In the genomic region with DNA sequence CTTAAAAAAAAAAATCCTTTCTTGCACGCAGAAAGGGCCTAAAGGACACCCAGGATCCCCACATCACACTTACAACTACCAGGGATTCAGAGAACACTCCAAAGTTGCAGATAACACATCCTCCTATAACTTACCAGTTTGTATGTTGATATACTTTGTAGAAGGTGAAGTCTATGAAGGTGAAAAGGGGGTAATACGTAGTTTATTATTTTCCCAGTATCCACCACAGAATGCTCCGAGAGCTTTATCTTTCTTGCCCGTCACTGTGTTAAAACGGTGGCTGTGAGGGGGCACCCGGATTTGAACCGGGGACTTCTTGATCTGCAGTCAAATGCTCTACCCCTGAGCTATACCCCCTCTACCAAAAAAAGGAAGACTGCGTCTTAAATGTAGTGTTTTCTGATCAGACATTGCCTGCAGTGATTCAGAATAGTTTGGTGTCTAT, we compare ENCODE assay signal across 12 cellular contexts. TPM values are rescaled to one million over a fixed set of nuclear protein-coding genes. Genes with fewer than 3 reads are reported as not detected.
A peak's percentile ranks its signal among the peaks of the same experiment; 100 is the strongest.
DNase-seq lines count a peak whose midpoint lies in the region; ATAC-seq and TF ChIP-seq lines count a peak whose summit lies in the region.
"Had no signal": no experiment of that assay in that cellular context is flagged by ENCODE, and none has a peak within 500 bp of the region (broad histone marks: within the 10 kb centered on the region; RNA-seq: fewer than 3 reads in every experiment).

No MANE protein-coding gene starts in this region.

- H3K27me3 Mint-ChIP-seq in activated naive CD8-positive, alpha-beta T cell treated with anti-CD3 and anti-CD28 coated beads for 36 hours, result no peaks in the 10 kb centered on the region
- H3K27me3 Mint-ChIP-seq in stimulated activated naive CD8-positive, alpha-beta T cell treated with anti-CD3 and anti-CD28 coated beads, Interleukin-15, Interleukin-2, amounts not matched to agents 100 ng/mL and 50 ng/mL, for 24 hours, result no peaks in the 10 kb centered on the region
- H3K27me3 Mint-ChIP-seq in MCF 10A (ENCODE audit: insufficient read depth, unreplicated experiment), result no peaks in the 10 kb centered on the region

- TF ChIP-seq CTCF in mammary epithelial cell (conservative IDR thresholded peaks at IDR 0.05 in 1 of 2, IDR thresholded peaks at IDR 0.05 in 1 of 2; ENCODE audit: extremely low read depth in 1 of 2, insufficient read depth in 1 of 2, low read depth in 1 of 2, low read length in 2 of 2), result no peak
- no peak for TF ChIP-seq CTCF in breast epithelium (IDR thresholded peaks at IDR 0.05)
- no peak for TF ChIP-seq CTCF in MCF 10A (IDR thresholded peaks at IDR 0.05; ENCODE audit: unreplicated experiment)

- POLR2A ChIA-PET in MCF 10A (lab: Yijun Ruan, JAX), result interaction anchor here (0.9 to 1.0 kb wide), 2 partner anchors 8 to 71 kb away, joined by 3 to 4 read pairs; no protein-coding TSS in a partner anchor

- H3K27ac ChIP-seq in mammary epithelial cell (ENCODE audit: insufficient read depth, low read depth, low read length) (no peak overlapping the region), breast epithelium (no peak overlapping the region)

- no peaks in the 10 kb centered on the region for H3K27me3 ChIP-seq in mammary epithelial cell (ENCODE audit: insufficient read depth, low read length)
- H3K27me3 ChIP-seq in breast epithelium, result no peaks in the 10 kb centered on the region

- H3K4me2 ChIP-seq in mammary epithelial cell (ENCODE audit: insufficient read depth, low read depth, low read length), result no peak overlapping the region
- H3K4me2 ChIP-seq: smooth muscle cell had no signal

- BruUV-seq in mammary epithelial cell (replicated peaks; lab: Mats Ljungman, UMichigan), result no TSS peak
- no TSS peak for BruUV-seq in MCF 10A (replicated peaks; lab: Mats Ljungman, UMichigan)

- H3K36me3 ChIP-seq in mammary epithelial cell (ENCODE audit: insufficient read depth, low read length) (no peaks in the 10 kb centered on the region), breast epithelium (no peaks in the 10 kb centered on the region)

- H3K36me3 Mint-ChIP-seq in activated naive CD8-positive, alpha-beta T cell treated with anti-CD3 and anti-CD28 coated beads for 36 hours, result no peaks in the 10 kb centered on the region
- H3K36me3 Mint-ChIP-seq in stimulated activated naive CD8-positive, alpha-beta T cell treated with anti-CD3 and anti-CD28 coated beads, Interleukin-15, Interleukin-2, amounts not matched to agents 100 ng/mL and 50 ng/mL, for 24 hours (ENCODE audit: low read depth), result no peaks in the 10 kb centered on the region
- H3K36me3 Mint-ChIP-seq in MCF 10A (ENCODE audit: insufficient read depth, unreplicated experiment), result peaks cover 13% of the 10 kb centered on the region

- in situ Hi-C loops in mammary epithelial cell (cut with MboI; ENCODE audit: low sequenced_read_pairs in 2 of 2), result no loop called here

- intact Hi-C loops in mammary epithelial cell (cut with micrococcal nuclease), result no loop called here
- intact Hi-C loops in breast epithelium (cut with DNase I; ENCODE audit: low total_unique reads), result no loop called here
- intact Hi-C loops in posterior vena cava (cut with DNase I), result no loop called here
- intact Hi-C loops in MCF 10A (cut with micrococcal nuclease), result no loop called here

- DNase-seq in mammary epithelial cell (peak; percentile 43), breast epithelium (ENCODE audit: low spot score in 2 of 2) (no peak), NCI-H1694 (lab: John Stamatoyannopoulos, UW) (peak; percentile 81), posterior vena cava (ENCODE audit: low spot score) (no peak), left lobe of liver (ENCODE audit: low spot score) (no peak), MCF 10A (ENCODE audit: unreplicated experiment) (no peak)
- no peak for DNase-seq in activated naive CD8-positive, alpha-beta T cell treated with anti-CD3 and anti-CD28 coated beads for 36 hours
- DNase-seq: activated CD4-positive, alpha-beta T cell treated with anti-CD3 and anti-CD28 coated beads for 4 hours; amygdala had no signal

- dilution Hi-C loops in mammary epithelial cell (cut with HindIII; ENCODE audit: low sequenced_read_pairs), result no loop called here

- H2AFZ ChIP-seq in mammary epithelial cell (ENCODE audit: low read depth, low read length), result peak overlapping the region; percentile 2

- no peaks in the 10 kb centered on the region for H4K20me1 ChIP-seq in mammary epithelial cell (ENCODE audit: insufficient read depth, low read length)

- peaks cover 4% of the 10 kb centered on the region for H3K4me1 Mint-ChIP-seq in activated naive CD8-positive, alpha-beta T cell treated with anti-CD3 and anti-CD28 coated beads for 36 hours
- peaks cover 14% of the 10 kb centered on the region for H3K4me1 Mint-ChIP-seq in stimulated activated naive CD8-positive, alpha-beta T cell treated with anti-CD3 and anti-CD28 coated beads, Interleukin-15, Interleukin-2, amounts not matched to agents 100 ng/mL and 50 ng/mL, for 24 hours (ENCODE audit: low read depth)
- H3K4me1 Mint-ChIP-seq in MCF 10A (ENCODE audit: insufficient read depth, unreplicated experiment), result peaks cover 7% of the 10 kb centered on the region
- H3K4me1 Mint-ChIP-seq: nephron had no signal

- CTCF ChIA-PET in mammary epithelial cell (lab: Charles Lee; ENCODE audit: low non-redundant PET) (interaction anchor here (0.6 kb wide), 1 partner anchor 9 kb away, joined by 4 read pairs; no protein-coding TSS in a partner anchor), MCF 10A (lab: Yijun Ruan, JAX) (no interaction called here)

- TF ChIP-seq POLR2A in breast epithelium (IDR thresholded peaks at IDR 0.05), result no peak

- H3K27ac Mint-ChIP-seq in activated naive CD8-positive, alpha-beta T cell treated with anti-CD3 and anti-CD28 coated beads for 36 hours, result peak overlapping the region; percentile 66
- H3K27ac Mint-ChIP-seq in stimulated activated naive CD8-positive, alpha-beta T cell treated with anti-CD3 and anti-CD28 coated beads, Interleukin-15, Interleukin-2, amounts not matched to agents 100 ng/mL and 50 ng/mL, for 24 hours, result peak overlapping the region; percentile 81
- H3K27ac Mint-ChIP-seq in MCF 10A (ENCODE audit: low read depth, unreplicated experiment), result no peak overlapping the region
- H3K27ac Mint-ChIP-seq: nephron had no signal

- WGBS in mammary epithelial cell (ENCODE audit: low coverage, missing lambda C conversion rate), result 37% methylated on average over 8 of the region's 8 CpGs

- peaks cover 1% of the 10 kb centered on the region for H3K9me3 Mint-ChIP-seq in activated naive CD8-positive, alpha-beta T cell treated with anti-CD3 and anti-CD28 coated beads for 36 hours
- H3K9me3 Mint-ChIP-seq in stimulated activated naive CD8-positive, alpha-beta T cell treated with anti-CD3 and anti-CD28 coated beads, Interleukin-15, Interleukin-2, amounts not matched to agents 100 ng/mL and 50 ng/mL, for 24 hours, result no peaks in the 10 kb centered on the region
- no peaks in the 10 kb centered on the region for H3K9me3 Mint-ChIP-seq in MCF 10A (ENCODE audit: unreplicated experiment)
- H3K9me3 Mint-ChIP-seq: nephron had no signal

- no peak for ATAC-seq in left lobe of liver

- H3K79me2 ChIP-seq in mammary epithelial cell (ENCODE audit: insufficient read depth, low read length), result no peaks in the 10 kb centered on the region

- H3K4me3 Mint-ChIP-seq in activated naive CD8-positive, alpha-beta T cell treated with anti-CD3 and anti-CD28 coated beads for 36 hours, result no peak overlapping the region
- H3K4me3 Mint-ChIP-seq in stimulated activated naive CD8-positive, alpha-beta T cell treated with anti-CD3 and anti-CD28 coated beads, Interleukin-15, Interleukin-2, amounts not matched to agents 100 ng/mL and 50 ng/mL, for 24 hours, result peak overlapping the region; percentile 58
- H3K4me3 Mint-ChIP-seq in MCF 10A (ENCODE audit: unreplicated experiment), result no peak overlapping the region
- H3K4me3 Mint-ChIP-seq: nephron had no signal

- H3K4me3 ChIP-seq in mammary epithelial cell (replicated peaks in 1 of 3; ENCODE audit: insufficient read depth in 1 of 3, low read depth in 2 of 3, low read length in 3 of 3), result no peak overlapping the region
- H3K4me3 ChIP-seq in breast epithelium, result no peak overlapping the region
- H3K4me3 ChIP-seq: smooth muscle cell had no signal

- peaks cover 20% of the 10 kb centered on the region for H3K4me1 ChIP-seq in mammary epithelial cell (ENCODE audit: insufficient read depth, low read length)
- no peaks in the 10 kb centered on the region for H3K4me1 ChIP-seq in breast epithelium

- no peak overlapping the region for H3K9ac ChIP-seq in mammary epithelial cell (ENCODE audit: insufficient read depth, low read length)

- H3K9me3 ChIP-seq in mammary epithelial cell (replicated peaks; ENCODE audit: insufficient read depth, low read length), result no peaks in the 10 kb centered on the region
- H3K9me3 ChIP-seq in breast epithelium, result no peaks in the 10 kb centered on the region

RNA-seq across cellular contexts. Expression of a gene that starts 7.9 kb away (rescaled TPM):
- total RNA-seq in mammary epithelial cell (1,000 to 10,000 TPM in 1 of 2 donors, 100 to 1,000 TPM in 1; 693 to 1,265 TPM), breast epithelium (1,000 to 10,000 TPM; 1,871 to 2,586 (median 2,024) TPM), posterior vena cava (1,000 to 10,000 TPM; 1,179 to 1,230 TPM), left lobe of liver (371 TPM), MCF 10A (2022) (1,891 and 2,060 TPM in 2 replicates)
- polyA plus RNA-seq in mammary epithelial cell, result 2,470 TPM
- polyA minus RNA-seq in mammary epithelial cell, result 585 TPM
- total RNA-seq in activated naive CD8-positive, alpha-beta T cell treated with anti-CD3 and anti-CD28 coated beads for 36 hours, result 1,000 to 10,000 TPM; 1,956 to 1,966 TPM

RNA-seq across cellular contexts. Expression of a gene that starts 8.4 kb away (rescaled TPM):
- total RNA-seq in mammary epithelial cell (100 to 1,000 TPM; 111 to 154 TPM), breast epithelium (100 to 1,000 TPM in 1 of 3 donors, 10 to 100 TPM in 2; 88.7 to 145 (median 92.8) TPM), posterior vena cava (100 to 1,000 TPM in 1 of 2 donors, 10 to 100 TPM in 1; 95.2 to 119 TPM), left lobe of liver (58.5 TPM), MCF 10A (2022) (65.1 and 68.1 TPM in 2 replicates)
- polyA plus RNA-seq in mammary epithelial cell, result 92.4 TPM
- polyA minus RNA-seq in mammary epithelial cell, result 211 TPM
- 100 to 1,000 TPM; 131 TPM for total RNA-seq in activated naive CD8-positive, alpha-beta T cell treated with anti-CD3 and anti-CD28 coated beads for 36 hours

RNA-seq across cellular contexts. Expression of a gene that starts 36.3 kb away (rescaled TPM):
- total RNA-seq in mammary epithelial cell (10 to 100 TPM in 1 of 2 donors, 1 to 10 TPM in 1; 9.2 to 18.0 TPM), breast epithelium (10 to 100 TPM; 22.1 to 42.0 (median 28.2) TPM), posterior vena cava (10 to 100 TPM; 13.6 to 14.9 TPM), left lobe of liver (11.2 TPM), MCF 10A (2022) (21.9 and 23.4 TPM in 2 replicates)
- polyA plus RNA-seq in mammary epithelial cell, result 11.8 TPM
- 9.4 TPM for polyA minus RNA-seq in mammary epithelial cell
- 10 to 100 TPM; 22.3 to 25.6 TPM for total RNA-seq in activated naive CD8-positive, alpha-beta T cell treated with anti-CD3 and anti-CD28 coated beads for 36 hours

Comparison
In these comparisons a context has a peak if more than half of its experiments do, and no peak if none do; other contexts are left out.
1. DNase-seq: peak in mammary epithelial cell (single experiment) and NCI-H1694 (single experiment); none in breast epithelium (0 of 2), activated naive CD8-positive, alpha-beta T cell treated with anti-CD3 and anti-CD28 coated beads for 36 hours (single experiment), posterior vena cava (single experiment), left lobe of liver (single experiment) and MCF 10A (single experiment).